8 cellular contexts compared by ENCODE assay signal in genomic region chr22:21938071-21938822, GRCh38. TPM values are rescaled to one million over a fixed set of nuclear protein-coding genes. Genes with fewer than 3 reads are reported as not detected.
DNase-seq lines count a peak whose midpoint lies in the region; FAIRE-seq and TF ChIP-seq lines count a peak whose summit lies in the region.

No MANE protein-coding gene starts in this region.

- H3K4me3 Mint-ChIP-seq in H9 = peak overlapping the region; percentile 81 to 85

- peaks cover 4% of the 10 kb centered on the region for H3K23me2 ChIP-seq in H9 (ENCODE audit: insufficient read length, low read depth, low read length, poor library complexity, severe bottlenecking)

- H3K27ac Mint-ChIP-seq in H9 = peak overlapping the region in 2 of 3 experiments; percentile 67 to 95; a peak in 3 of 7 replicates

- peaks cover 2 to 8% of the 10 kb centered on the region in 2 experiments for H3K4me1 Mint-ChIP-seq in H9

- no peak overlapping the region for H3T11ph ChIP-seq in H9 (ENCODE audit: low read length)

- H3K36me3 Mint-ChIP-seq in H9 (ENCODE audit: insufficient read depth in 1 of 3, low read depth in 3 of 3) = peaks cover 6 to 12% (median 9%) of the 10 kb centered on the region in 3 experiments; a peak in 6 of 7 replicates

- H2BK20ac ChIP-seq in H9 (ENCODE audit: low read depth, low read length, poor library complexity, severe bottlenecking) = no peak overlapping the region

- H3K79me1 ChIP-seq in H9 (ENCODE audit: insufficient read depth, low read depth, low read length, poor library complexity, severe bottlenecking) = no peaks in the 10 kb centered on the region

- H3K9me3 ChIP-seq in DOHH2 (ENCODE audit: control insufficient read depth, insufficient read depth, low read length) (no peaks in the 10 kb centered on the region), H9 (ENCODE audit: control insufficient read depth, low read depth, low read length) (no peaks in the 10 kb centered on the region), MM.1S (replicated peaks; ENCODE audit: insufficient read depth, low read length) (no peaks in the 10 kb centered on the region), neutrophil (no peaks in the 10 kb centered on the region), subcutaneous abdominal adipose tissue (ENCODE audit: control insufficient read depth in 5 of 5, low read length in 5 of 5) (no peaks in the 10 kb centered on the region)

- H3K9ac ChIP-seq in H9 (ENCODE audit: extremely low read depth, insufficient read length, low read length) (peak overlapping the region; percentile 2), MM.1S (ENCODE audit: low read length) (peak overlapping the region; percentile 50; the same call in 1 of the 2 replicates), subcutaneous abdominal adipose tissue (ENCODE audit: low read length in 5 of 5) (peak overlapping the region; percentile 72 to 98 (median 86))

- H3K56ac ChIP-seq in H9 (ENCODE audit: insufficient read length, low read depth, low read length) = no peak overlapping the region

- TF ChIP-seq CTCF in DOHH2 (IDR thresholded peaks at IDR 0.05; ENCODE audit: low read depth, low read length, poor library complexity, severe bottlenecking) (peak; percentile 94), H9 (conservative IDR thresholded peaks at IDR 0.05) (peak; percentile 97), MM.1S (IDR thresholded peaks at IDR 0.05; ENCODE audit: low read length) (peak; percentile 97), neutrophil (IDR thresholded peaks at IDR 0.05) (peak; percentile 100)

- no peak overlapping the region for H2BK12ac ChIP-seq in H9 (ENCODE audit: insufficient read length, low read depth, low read length)

- H3K27ac ChIP-seq in DOHH2 (ENCODE audit: low read depth, low read length) (peak overlapping the region; percentile 12; the same call in 1 of the 2 replicates), H9 (ENCODE audit: insufficient read length, low read depth, low read length) (no peak overlapping the region), MM.1S (ENCODE audit: low read length) (no peak overlapping the region), neutrophil (peak overlapping the region; percentile 98), subcutaneous abdominal adipose tissue (ENCODE audit: low read depth, low read length) (peak overlapping the region; percentile 99)

- no peak overlapping the region for H3K4ac ChIP-seq in H9 (ENCODE audit: low read depth, low read length)

- DNase-seq in H9 = peak; percentile 93
- DNase-seq in MM.1S = peak; percentile 85
- peak; percentile 89 for DNase-seq in SIG-M5 treated with dmso at 0.1 percent for 504 hours (lab: John Stamatoyannopoulos, UW; ENCODE audit: unreplicated experiment)
- DNase-seq in activated naive CD4-positive, alpha-beta T cell treated with Interleukin-2 at 50 U/mL for 16 hours = peak; percentile 91
- peak; percentile 86 to 90 for DNase-seq in frontal cortex (ENCODE audit: low spot score in 2 of 2)

- no CpG with 5 or more reads among the region's 42 CpGs for WGBS in H9 (ENCODE audit: extremely low coverage, insufficient read length, low lambda C conversion rate)

- H3K9me2 ChIP-seq in DOHH2 (replicated peaks; ENCODE audit: control insufficient read depth, low read length) = no peaks in the 10 kb centered on the region
- H3K9me2 ChIP-seq in MM.1S (replicated peaks; ENCODE audit: insufficient read depth, low read length) = no peaks in the 10 kb centered on the region

- no peaks in the 10 kb centered on the region; the same call in 1 of the 2 replicates for H3K27me3 Mint-ChIP-seq in H9 (ENCODE audit: low read depth)

- H2BK5ac ChIP-seq in H9 (ENCODE audit: insufficient read length, low read length) = no peak overlapping the region

- H3K4me3 ChIP-seq in DOHH2 (ENCODE audit: low read length) (peak overlapping the region; percentile 74), MM.1S (ENCODE audit: low read length) (peak overlapping the region; percentile 68), neutrophil (ENCODE audit: low read depth in 1 of 2, low read length in 1 of 2) (peak overlapping the region; percentile 61 to 72), subcutaneous abdominal adipose tissue (ENCODE audit: low read depth in 1 of 5, low read length in 5 of 5) (peak overlapping the region; percentile 72 to 96 (median 89))

- H2BK120ac ChIP-seq in H9 (ENCODE audit: low read depth, low read length, poor library complexity, severe bottlenecking) = no peak overlapping the region

- H3K36me3 ChIP-seq in DOHH2 (ENCODE audit: control insufficient read depth, low read length) (no peaks in the 10 kb centered on the region; the same call in 1 of the 2 replicates), MM.1S (replicated peaks; ENCODE audit: insufficient read depth, low read length) (no peaks in the 10 kb centered on the region), neutrophil (peaks cover 75% of the 10 kb centered on the region), subcutaneous abdominal adipose tissue (ENCODE audit: control insufficient read depth in 5 of 5, insufficient read depth in 5 of 5, low read length in 5 of 5) (peaks cover 0 to 26% (median 18%) of the 10 kb centered on the region in 5 donors)

- H3K27me3 ChIP-seq in DOHH2 (ENCODE audit: control insufficient read depth, low read length) (no peaks in the 10 kb centered on the region), H9 (ENCODE audit: insufficient read depth, low read length) (no peaks in the 10 kb centered on the region), MM.1S (replicated peaks; ENCODE audit: insufficient read depth, low read length) (no peaks in the 10 kb centered on the region), neutrophil (no peaks in the 10 kb centered on the region), subcutaneous abdominal adipose tissue (ENCODE audit: control insufficient read depth in 5 of 5, insufficient read depth in 4 of 5, low read length in 5 of 5) (no peaks in the 10 kb centered on the region)

- H3F3A ChIP-seq in DOHH2 (ENCODE audit: control insufficient read depth, insufficient read depth) (no peaks in the 10 kb centered on the region), MM.1S (ENCODE audit: insufficient read depth, low read length) (no peaks in the 10 kb centered on the region)

- H4K20me1 ChIP-seq in DOHH2 (ENCODE audit: control insufficient read depth, insufficient read depth, low read depth, low read length) (no peaks in the 10 kb centered on the region), H9 (ENCODE audit: control insufficient read depth, insufficient read depth, insufficient read length) (peaks cover 2% of the 10 kb centered on the region), MM.1S (ENCODE audit: insufficient read depth, low read length) (no peaks in the 10 kb centered on the region)

- H3K9me3 Mint-ChIP-seq in H9 = no peaks in the 10 kb centered on the region

- no peak overlapping the region for H3K14ac ChIP-seq in H9 (ENCODE audit: insufficient read depth, low read length)

- no peak for FAIRE-seq in frontal cortex (lab: Jason Lieb, UNC)

- no peak overlapping the region for H3K23ac ChIP-seq in H9 (ENCODE audit: insufficient read length, low read depth, low read length)

- H3K4me2 ChIP-seq in DOHH2 (ENCODE audit: low read length) = peak overlapping the region; percentile 92
- peak overlapping the region; percentile 74 for H3K4me2 ChIP-seq in H9 (ENCODE audit: insufficient read depth, insufficient read length, low read length)
- H3K4me2 ChIP-seq in MM.1S (ENCODE audit: low read depth, low read length) = peak overlapping the region; percentile 88

- H3K18ac ChIP-seq in H9 (ENCODE audit: insufficient read length, low read depth, low read length) = peak overlapping the region; percentile 4

- no peaks in the 10 kb centered on the region for H3K79me2 ChIP-seq in DOHH2 (ENCODE audit: control insufficient read depth, low read length)
- no peaks in the 10 kb centered on the region for H3K79me2 ChIP-seq in H9 (ENCODE audit: insufficient read depth, low read length)
- H3K79me2 ChIP-seq in MM.1S (ENCODE audit: low read length) = no peaks in the 10 kb centered on the region

- peaks cover 43% of the 10 kb centered on the region for H3K4me1 ChIP-seq in DOHH2 (ENCODE audit: control insufficient read depth, low read length)
- no peaks in the 10 kb centered on the region for H3K4me1 ChIP-seq in H9 (ENCODE audit: insufficient read depth, low read length)
- peaks cover 5% of the 10 kb centered on the region; the same call in 1 of the 2 replicates for H3K4me1 ChIP-seq in MM.1S (ENCODE audit: low read length)
- H3K4me1 ChIP-seq in neutrophil (ENCODE audit: control insufficient read depth in 1 of 2, insufficient read depth in 1 of 2, low read depth in 1 of 2, low read length in 1 of 2) = peaks cover 84 to 85% of the 10 kb centered on the region in 2 experiments
- H3K4me1 ChIP-seq in subcutaneous abdominal adipose tissue (ENCODE audit: control insufficient read depth in 5 of 5, insufficient read depth in 5 of 5, low read length in 5 of 5) = peaks cover 41 to 80% (median 69%) of the 10 kb centered on the region in 5 donors

- no peak overlapping the region for H4K91ac ChIP-seq in H9 (ENCODE audit: insufficient read length, low read depth, low read length)

- no peak overlapping the region for H2BK15ac ChIP-seq in H9 (ENCODE audit: low read depth, low read length)

- H2AK5ac ChIP-seq in H9 (ENCODE audit: insufficient read length, low read length) = no peak overlapping the region

- no peak overlapping the region for H4K8ac ChIP-seq in H9 (replicated peaks; ENCODE audit: insufficient read length, low read depth, low read length)

- H2AFZ ChIP-seq in H9 (ENCODE audit: low read length) (no peak overlapping the region), MM.1S (ENCODE audit: low read length) (peak overlapping the region; percentile 93)

- H4K5ac ChIP-seq in H9 (ENCODE audit: insufficient read length, low read depth, low read length) = no peak overlapping the region

RNA-seq across cellular contexts. Expression of gene PPM1F, which starts 14.4 kb away (rescaled TPM):
- total RNA-seq in H9 (2021) = 19.0 and 21.1 TPM in 2 replicates
- 19.2 TPM for total RNA-seq in frontal cortex

RNA-seq across cellular contexts. Expression of gene TOP3B, which starts 44.3 kb away (rescaled TPM):
- 55.2 and 58.5 TPM in 2 replicates for total RNA-seq in H9 (2021)
- total RNA-seq in frontal cortex = 15.1 TPM

Comparison
In these comparisons a context has a peak if more than half of its experiments do, and no peak if none do; other contexts are left out.
1. H3K27ac ChIP-seq: peak in DOHH2 (single experiment), neutrophil (single experiment) and subcutaneous abdominal adipose tissue (single experiment); none in H9 (single experiment) and MM.1S (single experiment).
2. H3K9ac ChIP-seq: peak in every context shown above with its lines; median percentile 86 in subcutaneous abdominal adipose tissue; 50 in MM.1S; 2 in H9.
3. Peak in every context shown above with its lines, with median percentiles within 50 percentile points of each other: H3K4me2 ChIP-seq, H3K4me3 ChIP-seq, CTCF ChIP-seq and DNase-seq.